Comparison of ENCODE assay signal across 12 cellular contexts in genomic region chr13:39197645-39198007, GRCh38.
A peak's percentile ranks its signal among the peaks of the same experiment; 100 is the strongest.
DNase-seq lines count a peak whose midpoint lies in the region; ATAC-seq and TF ChIP-seq lines count a peak whose summit lies in the region.
"Had no signal": no experiment of that assay in that cellular context is flagged by ENCODE, and none has a peak within 500 bp of the region (broad histone marks: within the 10 kb centered on the region; RNA-seq: fewer than 3 reads in every experiment).

No MANE protein-coding gene starts in this region.

- peak overlapping the region; percentile 11 for H3K4me3 Mint-ChIP-seq in activated T-helper 17 cell treated with anti-CD3 and anti-CD28 coated beads, Interleukin-2, amount 50 U/mL, for 72 hours
- H3K4me3 Mint-ChIP-seq: central memory CD8-positive, alpha-beta T cell had no signal

- ATAC-seq in GM18517 (IDR thresholded peaks at IDR 0.05; ENCODE audit: unreplicated experiment), result peak; percentile 18
- peak; percentile 13 for ATAC-seq in GM19463 (IDR thresholded peaks at IDR 0.05; ENCODE audit: unreplicated experiment)
- ATAC-seq in HG02885 (IDR thresholded peaks at IDR 0.05; ENCODE audit: poor library complexity, unreplicated experiment), result peak; percentile 36
- ATAC-seq in activated T-helper 17 cell treated with anti-CD3 and anti-CD28 coated beads, Interleukin-2, amount 50 U/mL, for 72 hours (replicated peaks), result peak; percentile 16
- ATAC-seq in SK-N-SH treated with all-trans-retinoic acid at 6 μM for 48 hours, result no peak

- peaks cover 21% of the 10 kb centered on the region for H3K27me3 Mint-ChIP-seq in activated T-helper 17 cell treated with anti-CD3 and anti-CD28 coated beads, Interleukin-2, amount 50 U/mL, for 72 hours

- no peak for DNase-seq in NCI-H2107 (lab: John Stamatoyannopoulos, UW)
- no peak for DNase-seq in T1000 (lab: John Stamatoyannopoulos, UW)
- DNase-seq in effector CD4-positive, alpha-beta T cell, result no peak
- DNase-seq: hippocampal formation, NCI-H2081 treated with DMSO at 0.1 percent for 48 hours had no signal

- peak overlapping the region; percentile 21 for H3K27ac Mint-ChIP-seq in activated T-helper 17 cell treated with anti-CD3 and anti-CD28 coated beads, Interleukin-2, amount 50 U/mL, for 72 hours
- H3K27ac Mint-ChIP-seq: activated naive CD4-positive, alpha-beta T cell treated with anti-CD3 and anti-CD28 coated beads, Interleukin-2, amount 50 U/mL, for 72 hours had no signal

- H3K4me1 Mint-ChIP-seq in activated T-helper 17 cell treated with anti-CD3 and anti-CD28 coated beads, Interleukin-2, amount 50 U/mL, for 72 hours, result no peaks in the 10 kb centered on the region
- H3K4me1 Mint-ChIP-seq: central memory CD8-positive, alpha-beta T cell had no signal

- no peaks in the 10 kb centered on the region for H3K36me3 Mint-ChIP-seq in activated T-helper 17 cell treated with anti-CD3 and anti-CD28 coated beads, Interleukin-2, amount 50 U/mL, for 72 hours (ENCODE audit: low read depth)
- H3K36me3 Mint-ChIP-seq: activated naive CD4-positive, alpha-beta T cell treated with anti-CD3 and anti-CD28 coated beads, Interleukin-2, amount 50 U/mL, for 72 hours had no signal

- no peaks in the 10 kb centered on the region for H3K9me3 Mint-ChIP-seq in activated T-helper 17 cell treated with anti-CD3 and anti-CD28 coated beads, Interleukin-2, amount 50 U/mL, for 72 hours
- H3K9me3 Mint-ChIP-seq: activated naive CD4-positive, alpha-beta T cell treated with anti-CD3 and anti-CD28 coated beads, Interleukin-2, amount 50 U/mL, for 72 hours; central memory CD8-positive, alpha-beta T cell had no signal

TF ChIP-seq in SK-N-SH treated with all-trans-retinoic acid at 6 μM for 48 hours, 23 proteins besides CTCF, POLR2A, EP300 and RAD21:
- no peak for TF ChIP-seq ZC3H10 (CRISPR knock-in tag; IDR thresholded peaks at IDR 0.05)
- no peak for TF ChIP-seq CREB5 (CRISPR knock-in tag; IDR thresholded peaks at IDR 0.05; ENCODE audit: low read depth)
- TF ChIP-seq CSRNP3 (CRISPR knock-in tag; IDR thresholded peaks at IDR 0.05), result no peak
- no peak for TF ChIP-seq PATZ1 (CRISPR knock-in tag; IDR thresholded peaks at IDR 0.05; ENCODE audit: borderline replicate concordance)
- no peak for TF ChIP-seq ZFP30 (CRISPR knock-in tag; IDR thresholded peaks at IDR 0.05)
- no peak for TF ChIP-seq ARNTL (CRISPR knock-in tag; IDR thresholded peaks at IDR 0.05; ENCODE audit: borderline replicate concordance, low read depth)
- TF ChIP-seq ZNF70 (CRISPR knock-in tag; IDR thresholded peaks at IDR 0.05), result no peak
- TF ChIP-seq CSDC2 (CRISPR knock-in tag; IDR thresholded peaks at IDR 0.05), result no peak
- no peak for TF ChIP-seq ZFP3 (CRISPR knock-in tag; IDR thresholded peaks at IDR 0.05)
- no peak for TF ChIP-seq PPARA (CRISPR knock-in tag; IDR thresholded peaks at IDR 0.05; ENCODE audit: borderline replicate concordance)
- TF ChIP-seq ZNF8 (CRISPR knock-in tag; IDR thresholded peaks at IDR 0.05), result no peak
- TF ChIP-seq BACH2 (CRISPR knock-in tag; IDR thresholded peaks at IDR 0.05; ENCODE audit: borderline replicate concordance), result no peak
- TF ChIP-seq ESRRG (CRISPR knock-in tag; IDR thresholded peaks at IDR 0.05), result no peak
